8 cellular contexts compared by ENCODE assay signal in the genomic region with DNA sequence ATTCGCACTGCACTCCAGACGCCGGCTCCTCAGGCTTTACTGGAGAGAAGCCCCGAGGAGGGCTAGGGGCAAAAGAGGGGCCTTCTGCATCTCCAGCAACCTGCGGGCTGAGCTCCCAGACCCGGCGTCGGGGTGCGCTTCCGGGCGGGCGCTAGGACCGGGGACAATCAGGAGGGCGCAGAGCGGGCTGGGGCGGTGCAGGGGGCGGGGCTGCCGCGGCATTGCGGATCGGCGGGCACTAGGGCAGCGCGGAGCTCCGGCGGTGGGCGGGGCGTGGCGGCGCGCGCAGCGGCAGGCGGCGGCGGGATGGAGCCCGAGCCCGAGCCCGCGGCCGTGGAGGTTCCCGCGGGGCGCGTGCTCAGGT. TPM values are rescaled to one million over a fixed set of nuclear protein-coding genes. Genes with fewer than 3 reads are reported as not detected.
A peak's percentile ranks its signal among the peaks of the same experiment; 100 is the strongest.
DNase-seq lines count a peak whose midpoint lies in the region; ATAC-seq and TF ChIP-seq lines count a peak whose summit lies in the region.

Gene TSEN54, plus strand, starts transcription at position 274 of the 364 bp plus-strand sequence. Its CDS starts 33 bp downstream, at position 307.

- H3K4me3 ChIP-seq in GM06990 (replicated peaks; ENCODE audit: low read depth, low read length), result peak within 1 kb of the TSS; percentile 87
- H3K4me3 ChIP-seq in ovary, result peak within 1 kb of the TSS; percentile 94
- H3K4me3 ChIP-seq in thyroid gland (replicated peaks in 1 of 3), result peak within 1 kb of the TSS; percentile 43 to 98 (median 77)

- no peaks in the 10 kb centered on the region for H3K9me3 Mint-ChIP-seq in activated naive CD8-positive, alpha-beta T cell treated with anti-CD3 and anti-CD28 coated beads, Interleukin-2, amount 10 ng/mL, durations not matched to agents 7 days and 5 days

- H3K27me3 ChIP-seq in GM06990 (replicated peaks; ENCODE audit: control insufficient read depth, insufficient read depth, low read length), result no peaks in the 10 kb centered on the region; the same call in 1 of the 2 replicates
- H3K27me3 ChIP-seq in ovary, result no peaks in the 10 kb centered on the region
- no peaks in the 10 kb centered on the region for H3K27me3 ChIP-seq in thyroid gland

- POLR2A ChIA-PET in activated naive CD8-positive, alpha-beta T cell treated with anti-CD3 and anti-CD28 coated beads, Interleukin-2, amount 10 ng/mL, durations not matched to agents 7 days and 5 days (lab: Charles Lee), result interaction anchor here (0.7 to 2.2 kb wide), 23 partner anchors 9 to 271 kb away, joined by 3 to 23 read pairs (median 4); partner anchors contain the start of genes GRB2, LLGL2, MIF4GD and MYO15B

- ATAC-seq in HG02610 (IDR thresholded peaks at IDR 0.05; ENCODE audit: unreplicated experiment), result peak; percentile 77
- peak; percentile 80 for ATAC-seq in activated naive CD8-positive, alpha-beta T cell treated with anti-CD3 and anti-CD28 coated beads, Interleukin-2, amount 10 ng/mL, durations not matched to agents 7 days and 5 days (ENCODE audit: low read depth)

- H3K4me1 Mint-ChIP-seq in activated naive CD8-positive, alpha-beta T cell treated with anti-CD3 and anti-CD28 coated beads, Interleukin-2, amount 10 ng/mL, durations not matched to agents 7 days and 5 days, result peaks cover 24% of the 10 kb centered on the region

- DNase-seq in GM06990 (ENCODE audit: extremely low read depth, insufficient read length) (peak; percentile 94), NCI-H128 (lab: John Stamatoyannopoulos, UW; ENCODE audit: unreplicated experiment) (peak; percentile 28), SW 1271 (lab: John Stamatoyannopoulos, UW) (peak; percentile 54 to 85), head of caudate nucleus (peak; percentile 91 to 99 (median 97)), ovary (peak; percentile 91 to 96 (median 94)), thyroid gland (peak; percentile 94)
- DNase-seq in activated naive CD8-positive, alpha-beta T cell treated with anti-CD3 and anti-CD28 coated beads, Interleukin-2, amount 10 ng/mL, durations not matched to agents 7 days and 5 days, result peak; percentile 99

- H3K36me3 ChIP-seq in GM06990 (ENCODE audit: control insufficient read depth, insufficient read depth, low read length), result peaks cover 2% of the 10 kb centered on the region
- H3K36me3 ChIP-seq in ovary, result no peaks in the 10 kb centered on the region
- peaks cover 0 to 4% of the 10 kb centered on the region in 2 donors for H3K36me3 ChIP-seq in thyroid gland

- H3K27ac Mint-ChIP-seq in activated naive CD8-positive, alpha-beta T cell treated with anti-CD3 and anti-CD28 coated beads, Interleukin-2, amount 10 ng/mL, durations not matched to agents 7 days and 5 days, result peak within 1 kb of the TSS; percentile 91

- H3K36me3 Mint-ChIP-seq in activated naive CD8-positive, alpha-beta T cell treated with anti-CD3 and anti-CD28 coated beads, Interleukin-2, amount 10 ng/mL, durations not matched to agents 7 days and 5 days, result peaks cover 15% of the 10 kb centered on the region

- peaks cover 7% of the 10 kb centered on the region for H3K27me3 Mint-ChIP-seq in activated naive CD8-positive, alpha-beta T cell treated with anti-CD3 and anti-CD28 coated beads, Interleukin-2, amount 10 ng/mL, durations not matched to agents 7 days and 5 days

- TF ChIP-seq EP300 in ovary (IDR thresholded peaks at IDR 0.05), result no peak

- TF ChIP-seq CTCF in GM06990 (IDR thresholded peaks at IDR 0.05; ENCODE audit: insufficient read depth, low read length, poor library complexity, severe bottlenecking) (no peak), ovary (IDR thresholded peaks at IDR 0.05) (no peak), thyroid gland (IDR thresholded peaks at IDR 0.05) (no peak)

- H3K4me3 Mint-ChIP-seq in activated naive CD8-positive, alpha-beta T cell treated with anti-CD3 and anti-CD28 coated beads, Interleukin-2, amount 10 ng/mL, durations not matched to agents 7 days and 5 days, result peak within 1 kb of the TSS; percentile 75

- no peak for TF ChIP-seq POLR2A in ovary (IDR thresholded peaks at IDR 0.05)
- TF ChIP-seq POLR2A in thyroid gland (IDR thresholded peaks at IDR 0.05), result peak in 1 of 2 donors; percentile 64

- H3K4me1 ChIP-seq in ovary (ENCODE audit: insufficient read depth) (peaks cover 23% of the 10 kb centered on the region), thyroid gland (peaks cover 37 to 38% of the 10 kb centered on the region in 2 donors)

- WGBS in ovary, 3 donors, result 0 to 1% (median 1%) methylated on average over 41 to 45 of the region's 45 CpGs
- WGBS in thyroid gland, 2 donors, result 0% methylated on average over 11 of the region's 45 CpGs; no CpG with 5 or more reads in 1 of the 2 donors

- H3K27ac ChIP-seq in ovary (peak within 1 kb of the TSS; percentile 11 to 79), thyroid gland (peak within 1 kb of the TSS; percentile 70 to 87 (median 85))

- intact Hi-C loops in head of caudate nucleus (cut with DNase I) (loop anchor here (5.0 kb wide), 2 partner anchors 59 to 71 kb away; partner anchors contain the start of genes MYO15B and TMEM94), ovary (cut with DNase I) (loop anchor here in 2 of 4 donors (5.0 to 10.0 kb wide), 3 partner anchors 71 to 191 kb away; partner anchors contain the start of gene MYO15B (in 1 of the 2)), thyroid gland (cut with DNase I) (no loop called here)

- H3K9me3 ChIP-seq in ovary (no peaks in the 10 kb centered on the region), thyroid gland (no peaks in the 10 kb centered on the region)

RNA-seq across cellular contexts. Expression of gene TSEN54, which starts in this region (rescaled TPM):
- total RNA-seq in activated naive CD8-positive, alpha-beta T cell treated with anti-CD3 and anti-CD28 coated beads, Interleukin-2, amount 10 ng/mL, durations not matched to agents 7 days and 5 days, result 10 to 100 TPM; 75.2 to 76.0 TPM
- 10 to 100 TPM; 16.0 to 35.0 (median 21.3) TPM for total RNA-seq in ovary
- 10 to 100 TPM; 11.3 to 12.8 TPM for polyA plus RNA-seq in ovary
- 10 to 100 TPM; 11.6 to 46.6 (median 25.8) TPM for total RNA-seq in thyroid gland

Comparison
In these comparisons a context has a peak if more than half of its experiments do, and no peak if none do; other contexts are left out.
1. Peak in every context shown above with its lines: DNase-seq, ATAC-seq, H3K4me3 ChIP-seq and H3K27ac ChIP-seq.
2. DNase-seq: peak in every context shown above with its lines; median percentile 99 in activated naive CD8-positive, alpha-beta T cell treated with anti-CD3 and anti-CD28 coated beads, Interleukin-2, amount 10 ng/mL, durations not matched to agents 7 days and 5 days; 97 in head of caudate nucleus; 94 in GM06990; 94 in ovary; 94 in thyroid gland; 70 in SW 1271; 28 in NCI-H128.